15 cellular contexts compared by ENCODE assay signal in genomic region chr10:102773320-102773719, GRCh38. TPM values are rescaled to one million over a fixed set of nuclear protein-coding genes. Genes with fewer than 3 reads are reported as not detected.
A peak's percentile ranks its signal among the peaks of the same experiment; 100 is the strongest.
DNase-seq lines count a peak whose midpoint lies in the region; ATAC-seq, FAIRE-seq and TF ChIP-seq lines count a peak whose summit lies in the region.
"Had no signal": no experiment of that assay in that cellular context is flagged by ENCODE, and none has a peak within 500 bp of the region (broad histone marks: within the 10 kb centered on the region; RNA-seq: fewer than 3 reads in every experiment).

No MANE protein-coding gene starts in this region.

- H3K36me3 ChIP-seq in BLaER1 treated with 17β-estradiol and CSF1 and Interleukin-3, amounts not matched to agents 10 nM and 100 nM, result peaks cover 0 to 29% (median 0%) of the 10 kb centered on the region in 11 experiments; a peak in 5 of 22 replicates
- no peaks in the 10 kb centered on the region for H3K36me3 ChIP-seq in gastroesophageal sphincter
- no peaks in the 10 kb centered on the region for H3K36me3 ChIP-seq in gastrocnemius medialis
- H3K36me3 ChIP-seq: BE2C, Peyer's patch had no signal

- H3K27ac ChIP-seq in BLaER1 treated with 17β-estradiol and CSF1 and Interleukin-3, amounts not matched to agents 10 nM and 100 nM, result peak overlapping the region in 10 of 11 experiments; percentile 18 to 95 (median 86); a peak in 14 of 22 replicates
- H3K27ac ChIP-seq in gastroesophageal sphincter (peak overlapping the region; percentile 95 to 99 (median 96)), gastrocnemius medialis (peak overlapping the region; percentile 91 to 100 (median 96))

- FAIRE-seq in D721Med (lab: Jason Lieb, UNC), result no peak
- FAIRE-seq: H54 had no signal

- intact Hi-C loops in gastrocnemius medialis (cut with DNase I; ENCODE audit: low total_unique reads), result loop anchor here (10.0 kb wide), 1 partner anchor 269 kb away; the partner anchor contains the start of genes ACTR1A and SUFU

- H3K27me3 ChIP-seq in BLaER1 treated with 17β-estradiol and CSF1 and Interleukin-3, amounts not matched to agents 10 nM and 100 nM, result no peaks in the 10 kb centered on the region
- H3K27me3 ChIP-seq in gastroesophageal sphincter, result no peaks in the 10 kb centered on the region
- no peaks in the 10 kb centered on the region for H3K27me3 ChIP-seq in gastrocnemius medialis
- H3K27me3 ChIP-seq: BE2C, Peyer's patch had no signal

- H3K9me3 ChIP-seq in BLaER1 treated with 17β-estradiol and CSF1 and Interleukin-3, amounts not matched to agents 10 nM and 100 nM (replicated peaks in 1 of 11), result no peaks in the 10 kb centered on the region
- H3K9me3 ChIP-seq in gastroesophageal sphincter (no peaks in the 10 kb centered on the region), gastrocnemius medialis (no peaks in the 10 kb centered on the region)
- H3K9me3 ChIP-seq: BE2C, Peyer's patch had no signal

- H3K4me1 ChIP-seq in BLaER1 treated with 17β-estradiol and CSF1 and Interleukin-3, amounts not matched to agents 10 nM and 100 nM, result peaks cover 53 to 95% (median 63%) of the 10 kb centered on the region in 10 experiments
- H3K4me1 ChIP-seq in gastroesophageal sphincter (peaks cover 21 to 96% (median 45%) of the 10 kb centered on the region in 3 donors), gastrocnemius medialis (peaks cover 64 to 65% of the 10 kb centered on the region in 2 donors)

- 7 to 8% methylated on average over 1 of the region's 1 CpG for WGBS in gastroesophageal sphincter (ENCODE audit: low coverage in 1 of 2), 2 donors

- peaks cover 0 to 59% (median 21%) of the 10 kb centered on the region in 11 experiments; a peak in 10 of 22 replicates for H4K20me1 ChIP-seq in BLaER1 treated with 17β-estradiol and CSF1 and Interleukin-3, amounts not matched to agents 10 nM and 100 nM

- no peak for TF ChIP-seq POLR2A in gastroesophageal sphincter (IDR thresholded peaks at IDR 0.05)
- no peak for TF ChIP-seq POLR2A in gastrocnemius medialis (IDR thresholded peaks at IDR 0.05)

- DNase-seq in LHCN-M2 (ENCODE audit: low read depth), result peak; percentile 30
- no peak for DNase-seq in gastrocnemius medialis
- DNase-seq in D721Med (ENCODE audit: insufficient read length, low spot score), result no peak
- no peak for DNase-seq in GM13976 (ENCODE audit: low spot score)
- DNase-seq: activated CD4-positive, alpha-beta T cell treated with anti-CD3 and anti-CD28 coated beads, Interleukin-2, amount 50 U/mL, for 48 hours; activated effector memory CD4-positive, alpha-beta T cell treated with Interleukin-2 at 50 U/mL for 16 hours; BE2C; NCI-H446; Peyer's patch; stimulated activated CD8-positive, alpha-beta memory T cell treated with anti-CD3 and anti-CD28 coated beads, Interleukin-4, amount 100 ng/mL, for 48 hours had no signal

- in situ Hi-C loops in gastrocnemius medialis (cut with MboI; ENCODE audit: low sequenced_read_pairs in 4 of 4) (no loop called here), GM13976 (cut with MboI; ENCODE audit: low sequenced_read_pairs, unreplicated experiment) (no loop called here)

- no peak for ATAC-seq in gastroesophageal sphincter
- no peak for ATAC-seq in gastrocnemius medialis
- ATAC-seq in GM18520 (IDR thresholded peaks at IDR 0.05; ENCODE audit: unreplicated experiment), result no peak
- no peak for ATAC-seq in HG03108 (IDR thresholded peaks at IDR 0.05; ENCODE audit: unreplicated experiment)

- H3K4me3 ChIP-seq in BLaER1 treated with 17β-estradiol and CSF1 and Interleukin-3, amounts not matched to agents 10 nM and 100 nM, result no peak overlapping the region
- H3K4me3 ChIP-seq in gastroesophageal sphincter (no peak overlapping the region), gastrocnemius medialis (no peak overlapping the region)
- H3K4me3 ChIP-seq: Peyer's patch had no signal

- TF ChIP-seq EP300 in gastroesophageal sphincter (IDR thresholded peaks at IDR 0.05), result no peak

- TF ChIP-seq CTCF in gastroesophageal sphincter (IDR thresholded peaks at IDR 0.05) (no peak), gastrocnemius medialis (IDR thresholded peaks at IDR 0.05 in 4 of 5, conservative IDR thresholded peaks at IDR 0.05 in 1 of 5) (no peak), D721Med (IDR thresholded peaks at IDR 0.05; ENCODE audit: insufficient read depth, missing control alignments) (no peak), GM13976 (IDR thresholded peaks at IDR 0.05; ENCODE audit: borderline replicate concordance, control extremely low read depth, extremely low read depth, insufficient read depth, missing control alignments) (no peak)

- peak overlapping the region; percentile 29 to 97 (median 88); a peak in 21 of 22 replicates for H3K4me2 ChIP-seq in BLaER1 treated with 17β-estradiol and CSF1 and Interleukin-3, amounts not matched to agents 10 nM and 100 nM

- peak overlapping the region in 4 of 11 experiments; percentile 39 to 87 (median 62); a peak in 7 of 22 replicates for H3K9ac ChIP-seq in BLaER1 treated with 17β-estradiol and CSF1 and Interleukin-3, amounts not matched to agents 10 nM and 100 nM

RNA-seq across cellular contexts. Expression of gene WBP1L, which starts 29.6 kb away (rescaled TPM):
- total RNA-seq in LHCN-M2 (2014; rRNA removed) (34.4 and 56.8 TPM in 2 replicates), gastroesophageal sphincter (100 to 1,000 TPM; 125 to 142 (median 132) TPM), gastrocnemius medialis (100 to 1,000 TPM; 103 to 204 (median 145) TPM)
- polyA plus RNA-seq in LHCN-M2 (2012), result 44.9 TPM

RNA-seq across cellular contexts. Expression of gene SFXN2, which starts 58.9 kb away (rescaled TPM):
- 2.2 and 3.4 TPM in 2 replicates for total RNA-seq in LHCN-M2 (2014; rRNA removed)
- 3.7 TPM for polyA plus RNA-seq in LHCN-M2 (2012)
- 1 to 10 TPM in 2 of 4 donors, under 1 TPM in 2; 0.45 to 3.2 (median 1.2) TPM for total RNA-seq in gastroesophageal sphincter
- 1 to 10 TPM in 1 of 4 donors, under 1 TPM in 3; 0.20 to 5.0 (median 0.76) TPM for total RNA-seq in gastrocnemius medialis

RNA-seq across cellular contexts. Expression of gene ARL3, which starts 59.1 kb away (rescaled TPM):
- 8.3 and 10.3 TPM in 2 replicates for total RNA-seq in LHCN-M2 (2014; rRNA removed)
- polyA plus RNA-seq in LHCN-M2 (2012), result 27.6 TPM
- total RNA-seq in gastroesophageal sphincter, result 1 to 10 TPM; 7.1 to 9.8 (median 9.1) TPM
- total RNA-seq in gastrocnemius medialis, result 1 to 10 TPM; 1.0 to 2.4 (median 1.5) TPM
